ENCODE assay signal across 11 cellular contexts in the genomic region with DNA sequence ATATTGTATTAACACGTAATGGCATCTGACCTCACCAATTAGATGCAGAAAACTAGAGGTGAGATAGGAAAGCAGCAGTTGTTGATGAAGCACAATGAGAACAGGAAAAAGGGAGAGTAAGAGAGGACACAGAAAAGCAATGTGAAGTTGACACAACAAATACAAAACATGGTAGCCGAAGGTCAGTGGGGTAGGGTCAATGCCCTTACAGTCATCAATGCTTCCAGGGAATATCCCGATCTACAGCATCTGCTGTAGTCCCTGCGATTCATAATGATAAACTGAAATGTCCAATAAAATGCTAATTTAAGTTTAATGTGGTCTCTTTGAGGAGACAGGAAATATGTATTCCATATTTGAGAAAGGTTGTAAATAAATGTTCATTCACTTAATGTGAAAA. TPM values are rescaled to one million over a fixed set of nuclear protein-coding genes. Genes with fewer than 3 reads are reported as not detected.
"Had no signal": no experiment of that assay in that cellular context is flagged by ENCODE, and none has a peak within 500 bp of the region (broad histone marks: within the 10 kb centered on the region; RNA-seq: fewer than 3 reads in every experiment).

No MANE protein-coding gene starts in this region.

- H3K9ac ChIP-seq: KMS-11 had no signal

- DNase-seq: GOT3, H7, HFFc6, Karpas-422, KBM-7 had no signal

- H3K27ac ChIP-seq: HL-60, KMS-11 had no signal

- H3K4me3 ChIP-seq: HAP-1 had no signal

- H3K9me3 ChIP-seq: HAP-1 had no signal

- H3K36me3 ChIP-seq: HAP-1 had no signal

- ATAC-seq: HCT116 had no signal

RNA-seq across cellular contexts. Expression of a gene that starts 2.9 kb away (rescaled TPM):
- total RNA-seq: H4, HFFc6 had no signal
- polyA plus RNA-seq: IgD-negative memory B cell had no signal
